Comparison of ENCODE assay signal across 9 cellular contexts in genomic region chr7:2431260-2431867, GRCh38. TPM values are rescaled to one million over a fixed set of nuclear protein-coding genes. Genes with fewer than 3 reads are reported as not detected.
DNase-seq lines count a peak whose midpoint lies in the region; ATAC-seq and TF ChIP-seq lines count a peak whose summit lies in the region.
"Had no signal": no experiment of that assay in that cellular context is flagged by ENCODE, and none has a peak within 500 bp of the region (broad histone marks: within the 10 kb centered on the region; RNA-seq: fewer than 3 reads in every experiment).

No MANE protein-coding gene starts in this region.

- no peaks in the 10 kb centered on the region for H3K9me2 ChIP-seq in GM23248 (ENCODE audit: insufficient read depth)

- H3K4me3 ChIP-seq in A673 (ENCODE audit: low read depth, low read length, poor library complexity, severe bottlenecking) = no peak overlapping the region
- H3K4me3 ChIP-seq in GM23248 = no peak overlapping the region
- H3K4me3 ChIP-seq in upper lobe of left lung = no peak overlapping the region

- no peaks in the 10 kb centered on the region for H3K4me1 Mint-ChIP-seq in glutamatergic neuron (ENCODE audit: low read depth, unreplicated experiment)

- H3K27me3 Mint-ChIP-seq in glutamatergic neuron (ENCODE audit: unreplicated experiment) = peaks cover 2% of the 10 kb centered on the region

- no peaks in the 10 kb centered on the region for H3F3A ChIP-seq in GM23248 (ENCODE audit: insufficient read depth)

- DNase-seq in A673 (ENCODE audit: low spot score) = peak; percentile 34
- DNase-seq in GM23248 = peak; percentile 19
- peak; percentile 29 for DNase-seq in activated CD4-positive, alpha-beta T cell treated with anti-CD3 and anti-CD28 coated beads, Interleukin-2, amount 50 U/mL, for 1 hour
- no peak for DNase-seq in glutamatergic neuron
- no peak for DNase-seq in upper lobe of left lung
- DNase-seq in NCI-H446 (lab: John Stamatoyannopoulos, UW) = no peak

- POLR2A ChIA-PET in A673 (lab: Charles Lee; ENCODE audit: low non-redundant PET) = no interaction called here

- peak overlapping the region; percentile 10 for H3K4me3 Mint-ChIP-seq in glutamatergic neuron (ENCODE audit: unreplicated experiment)

- peaks cover 25% of the 10 kb centered on the region for H3K79me2 ChIP-seq in GM23248 (ENCODE audit: insufficient read depth)

- no peak overlapping the region for H3K9ac ChIP-seq in GM23248

- in situ Hi-C loops in GM23248 (cut with MboI) = no loop called here

- H3K27ac Mint-ChIP-seq in glutamatergic neuron (ENCODE audit: unreplicated experiment) = no peak overlapping the region

- no peak for TF ChIP-seq EP300 in upper lobe of left lung (IDR thresholded peaks at IDR 0.05)

- no peak overlapping the region for H3K4me2 ChIP-seq in GM23248 (ENCODE audit: unreplicated experiment)

- no peaks in the 10 kb centered on the region for H3K9me3 ChIP-seq in A673 (ENCODE audit: low read depth, low read length, poor library complexity, severe bottlenecking)
- H3K9me3 ChIP-seq in GM23248 (ENCODE audit: low read depth) = no peaks in the 10 kb centered on the region
- H3K9me3 ChIP-seq in upper lobe of left lung = no peaks in the 10 kb centered on the region

- TF ChIP-seq CTCF in A673 (conservative IDR thresholded peaks at IDR 0.05; ENCODE audit: low read depth, low read length) (peak; percentile 77), glutamatergic neuron (IDR thresholded peaks at IDR 0.05; ENCODE audit: partially characterized antibody, unreplicated experiment) (peak; percentile 21), upper lobe of left lung (IDR thresholded peaks at IDR 0.05) (peak; percentile 41 to 55 (median 50))

- ATAC-seq in upper lobe of left lung (ENCODE audit: low FRiP score in 2 of 2) (peak in 1 of 2 donors; percentile 48), GM18873 (IDR thresholded peaks at IDR 0.05; ENCODE audit: low FRiP score, unreplicated experiment) (no peak), GM21576 (IDR thresholded peaks at IDR 0.05; ENCODE audit: unreplicated experiment) (no peak)

- no peak for TF ChIP-seq POLR2A in upper lobe of left lung (IDR thresholded peaks at IDR 0.05)

- no peaks in the 10 kb centered on the region for H3K4me1 ChIP-seq in A673 (ENCODE audit: insufficient read depth, low read length, poor library complexity, severe bottlenecking)
- H3K4me1 ChIP-seq in GM23248 (ENCODE audit: insufficient read depth) = no peaks in the 10 kb centered on the region
- peaks cover 0 to 6% (median 3%) of the 10 kb centered on the region in 4 donors for H3K4me1 ChIP-seq in upper lobe of left lung

- H3K27me3 ChIP-seq in A673 (replicated peaks; ENCODE audit: insufficient read depth, low read depth, low read length, poor library complexity) (no peaks in the 10 kb centered on the region), GM23248 (replicated peaks; ENCODE audit: insufficient read depth) (no peaks in the 10 kb centered on the region), upper lobe of left lung (no peaks in the 10 kb centered on the region)

- WGBS in GM23248 (ENCODE audit: low coverage in 1 of 2, low lambda C conversion rate in 2 of 2, missing lambda C conversion rate in 2 of 2), 2 experiments = 73 to 76% methylated on average over 3 of the region's 3 CpGs
- WGBS in upper lobe of left lung, 2 donors = 81 to 91% methylated on average over 3 of the region's 3 CpGs

- CTCF ChIA-PET in A673 (lab: Charles Lee) = no interaction called here

- H4K20me1 ChIP-seq in GM23248 (ENCODE audit: insufficient read depth) = no peaks in the 10 kb centered on the region

- no TSS peak for BruUV-seq in A673 (replicated peaks; lab: Mats Ljungman, UMichigan)

- intact Hi-C loops in A673 (cut with micrococcal nuclease; ENCODE audit: unreplicated experiment) = no loop called here

- H3K36me3 Mint-ChIP-seq in glutamatergic neuron (ENCODE audit: unreplicated experiment) = peaks cover 19% of the 10 kb centered on the region

- H2AFZ ChIP-seq in GM23248 = no peak overlapping the region

- peaks cover 3% of the 10 kb centered on the region for H3K36me3 ChIP-seq in A673 (ENCODE audit: insufficient read depth, low read length, poor library complexity, severe bottlenecking)
- 0 out of 2 replicates have a peak, but pooled peaks cover 4% of the 10 kb centered on the region for H3K36me3 ChIP-seq in GM23248 (ENCODE audit: low read depth)
- peaks cover 12 to 31% (median 24%) of the 10 kb centered on the region in 4 donors for H3K36me3 ChIP-seq in upper lobe of left lung

- H3K27ac ChIP-seq in A673 (ENCODE audit: low read depth, low read length, poor library complexity, severe bottlenecking) (no peak overlapping the region), GM23248 (no peak overlapping the region), upper lobe of left lung (no peak overlapping the region)

- peaks cover 11% of the 10 kb centered on the region for H3K9me3 Mint-ChIP-seq in glutamatergic neuron (ENCODE audit: unreplicated experiment)

RNA-seq across cellular contexts. Expression of gene CHST12, which starts 28.0 kb away (rescaled TPM):
- total RNA-seq in A673 (2021) (19.7 and 21.8 TPM in 2 replicates), glutamatergic neuron (ENCODE audit: unreplicated experiment) (27.3 TPM), upper lobe of left lung (10 to 100 TPM; 10.2 to 35.9 (median 27.8) TPM)
- 9.0 and 10.6 TPM in 2 replicates for total RNA-seq in GM23248 (2014; rRNA removed; shearing (Covaris generic))
- polyA plus RNA-seq in GM23248 (2016; fragmentation: Nextera tagmentation; extraction: Ambion mirVana) = 33.7 and 36.8 TPM in 2 replicates

RNA-seq across cellular contexts. Expression of gene GRIFIN, which starts 44.8 kb away (rescaled TPM):
- total RNA-seq in A673 (2021) (not detected in 2 replicates), glutamatergic neuron (ENCODE audit: unreplicated experiment) (not detected), upper lobe of left lung (not detected)
- not detected in 2 replicates for total RNA-seq in GM23248 (2014; rRNA removed; shearing (Covaris generic))
- not detected in 2 replicates for polyA plus RNA-seq in GM23248 (2016; fragmentation: Nextera tagmentation; extraction: Ambion mirVana)
- polyA plus RNA-seq: adipose tissue had no signal

Comparison
In these comparisons a context has a peak if more than half of its experiments do, and no peak if none do; other contexts are left out.
1. DNase-seq: peak in A673 (single experiment), GM23248 (single experiment) and activated CD4-positive, alpha-beta T cell treated with anti-CD3 and anti-CD28 coated beads, Interleukin-2, amount 50 U/mL, for 1 hour (single experiment); none in glutamatergic neuron (single experiment), upper lobe of left lung (0 of 2) and NCI-H446 (0 of 2).
2. CTCF ChIP-seq: peak in every context shown above with its lines; median percentile 77 in A673; 50 in upper lobe of left lung; 21 in glutamatergic neuron.